In genomic region chr12:76259660-76260389, GRCh38 we compare ENCODE assay signal across 13 cellular contexts.
DNase-seq lines count a peak whose midpoint lies in the region; ATAC-seq, FAIRE-seq and TF ChIP-seq lines count a peak whose summit lies in the region.
"Had no signal": no experiment of that assay in that cellular context is flagged by ENCODE, and none has a peak within 500 bp of the region (broad histone marks: within the 10 kb centered on the region; RNA-seq: fewer than 3 reads in every experiment).

No MANE protein-coding gene starts in this region.

- ATAC-seq in gastroesophageal sphincter, result peak; percentile 69
- ATAC-seq in gastrocnemius medialis, result peak; percentile 63 to 88
- ATAC-seq: natural killer cell had no signal

- no peak for TF ChIP-seq EP300 in gastroesophageal sphincter (IDR thresholded peaks at IDR 0.05)

- no peaks in the 10 kb centered on the region for H3K36me3 ChIP-seq in gastroesophageal sphincter
- H3K36me3 ChIP-seq in gastrocnemius medialis, result no peaks in the 10 kb centered on the region

- intact Hi-C loops in gastrocnemius medialis (cut with DNase I; ENCODE audit: low total_unique reads), result loop anchor here (5.0 to 10.0 kb wide), 4 partner anchors 178 to 505 kb away; partner anchors contain the start of genes NAP1L1, OSBPL8 and ZDHHC17

- peak; percentile 62 for FAIRE-seq in H54 (lab: Jason Lieb, UNC)
- FAIRE-seq: endometrium, GM19239 had no signal

- in situ Hi-C loops in gastrocnemius medialis (cut with MboI; ENCODE audit: low sequenced_read_pairs in 4 of 4), result loop anchor here in 1 of 4 donors (10.0 kb wide), 1 partner anchor 75 kb away; no protein-coding TSS in a partner anchor

- 16 to 22% methylated on average over 4 of the region's 4 CpGs for WGBS in gastroesophageal sphincter (ENCODE audit: low coverage in 1 of 2), 2 donors

- H3K4me3 ChIP-seq in gastroesophageal sphincter (no peak overlapping the region), gastrocnemius medialis (peak overlapping the region in 2 of 4 donors; percentile 9 to 32)

- H3K27me3 ChIP-seq in gastroesophageal sphincter (no peaks in the 10 kb centered on the region), gastrocnemius medialis (no peaks in the 10 kb centered on the region)

- H3K4me1 ChIP-seq in gastroesophageal sphincter, result peaks cover 5 to 33% (median 17%) of the 10 kb centered on the region in 3 donors
- H3K4me1 ChIP-seq in gastrocnemius medialis, result peaks cover 27 to 50% of the 10 kb centered on the region in 2 donors

- no peak for TF ChIP-seq CTCF in gastroesophageal sphincter (IDR thresholded peaks at IDR 0.05)
- TF ChIP-seq CTCF in gastrocnemius medialis (IDR thresholded peaks at IDR 0.05 in 4 of 5, conservative IDR thresholded peaks at IDR 0.05 in 1 of 5), result no peak

- H3K27ac ChIP-seq in gastroesophageal sphincter (peak overlapping the region; percentile 71 to 88 (median 88)), gastrocnemius medialis (peak overlapping the region; percentile 78 to 90 (median 82))

- DNase-seq in H54 (ENCODE audit: insufficient read length, low spot score), result peak; percentile 25
- DNase-seq in amniotic epithelial cell (ENCODE audit: low read depth), result peak; percentile 72
- peak; percentile 28 to 50 for DNase-seq in gastrocnemius medialis
- no peak for DNase-seq in activated effector memory CD4-positive, alpha-beta T cell treated with Interleukin-2 at 50 U/mL for 16 hours
- no peak for DNase-seq in SIG-M5 treated with dmso at 0.1 percent for 504 hours (lab: John Stamatoyannopoulos, UW; ENCODE audit: unreplicated experiment)
- no peak for DNase-seq in CD1c-positive myeloid dendritic cell (ENCODE audit: extremely low spot score)
- no peak for DNase-seq in stimulated activated CD4-positive, alpha-beta T cell treated with anti-CD3 and anti-CD28 coated beads, Interleukin-15, amount 100 ng/mL, for 24 hours
- DNase-seq: DMS79, natural killer cell, NCI-H1436 had no signal

- TF ChIP-seq POLR2A in H54 (IDR thresholded peaks at IDR 0.05; ENCODE audit: low read depth, low read length) (no peak), gastroesophageal sphincter (IDR thresholded peaks at IDR 0.05) (no peak), gastrocnemius medialis (IDR thresholded peaks at IDR 0.05) (peak in 1 of 2 donors; percentile 29)

- H3K9me3 ChIP-seq in gastroesophageal sphincter (no peaks in the 10 kb centered on the region), gastrocnemius medialis (peaks cover 0 to 4% (median 0%) of the 10 kb centered on the region in 3 donors)

Comparison
In these comparisons a context has a peak if more than half of its experiments do, and no peak if none do; other contexts are left out.
1. DNase-seq: peak in H54 (single experiment), amniotic epithelial cell (single experiment) and gastrocnemius medialis (2 of 2); none in activated effector memory CD4-positive, alpha-beta T cell treated with Interleukin-2 at 50 U/mL for 16 hours (single experiment), SIG-M5 treated with dmso at 0.1 percent for 504 hours (single experiment), CD1c-positive myeloid dendritic cell (single experiment) and stimulated activated CD4-positive, alpha-beta T cell treated with anti-CD3 and anti-CD28 coated beads, Interleukin-15, amount 100 ng/mL, for 24 hours (single experiment).